ENCODE assay signal across 8 cellular contexts in the genomic region with DNA sequence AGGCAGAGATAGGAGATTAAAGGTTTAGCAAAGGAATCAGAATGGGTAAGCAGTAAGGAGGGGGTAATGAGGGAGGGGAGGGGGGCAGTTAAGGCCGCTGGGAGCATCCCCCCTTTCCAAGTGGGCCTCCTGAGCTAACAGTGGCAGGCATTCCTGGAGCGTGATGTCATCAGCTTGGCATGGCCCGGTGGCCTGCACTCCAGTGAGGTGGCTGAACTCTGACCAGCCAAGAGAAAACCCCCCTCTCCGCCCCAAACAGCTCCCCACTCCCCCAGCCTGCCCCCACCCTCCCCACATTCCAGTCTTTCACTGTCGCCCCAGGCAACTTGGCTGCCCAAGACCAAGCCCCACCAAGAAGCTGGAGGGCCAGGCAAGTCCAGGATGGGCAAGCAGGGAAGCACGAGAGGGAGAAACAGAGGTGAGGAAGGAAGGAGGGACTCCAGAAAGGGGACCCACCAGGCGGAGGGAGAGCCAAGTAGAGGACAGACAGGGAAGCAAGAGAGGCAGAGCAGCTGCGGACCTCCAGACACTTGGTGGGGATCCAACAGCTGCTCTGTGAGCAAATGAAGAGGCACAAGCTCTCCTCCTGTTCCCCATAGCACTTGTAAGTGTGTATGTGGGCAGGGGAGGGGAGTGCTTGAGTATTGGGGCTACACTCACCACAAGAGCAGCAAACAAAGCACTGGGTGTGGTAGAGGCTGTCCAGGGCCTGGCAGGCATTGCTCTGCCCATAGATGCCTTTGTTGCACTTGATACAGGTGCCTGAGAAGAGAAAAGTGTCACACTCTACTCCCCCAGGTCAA. TPM values are rescaled to one million over a fixed set of nuclear protein-coding genes. Genes with fewer than 3 reads are reported as not detected.
DNase-seq lines count a peak whose midpoint lies in the region; ATAC-seq and TF ChIP-seq lines count a peak whose summit lies in the region.

No MANE protein-coding gene starts in this region.

- no peak for ATAC-seq in HG02763 (IDR thresholded peaks at IDR 0.05; ENCODE audit: unreplicated experiment)

- DNase-seq in AG10803 (ENCODE audit: low read depth) = peak; percentile 90
- peak; percentile 40 for DNase-seq in NCI-H1694 treated with DMSO at 0.1 percent for 48 hours (lab: John Stamatoyannopoulos, UW)
- peak; percentile 67 for DNase-seq in epithelial cell of esophagus (ENCODE audit: low read depth)
- no peak for DNase-seq in BE2C
- no peak for DNase-seq in activated CD4-positive, alpha-beta T cell treated with anti-CD3 and anti-CD28 coated beads, Interleukin-2, amount 10 ng/mL, durations not matched to agents 24 days and 14 days
- no peak for DNase-seq in NCI-H1436 treated with DMSO at 0.1 percent for 48 hours (lab: John Stamatoyannopoulos, UW)

- H3K4me1 ChIP-seq in mucosa of stomach (ENCODE audit: control insufficient read depth, insufficient read depth, low read length) (peaks cover 49% of the 10 kb centered on the region), BE2C (peaks cover 16% of the 10 kb centered on the region)

- peak overlapping the region; percentile 17 for H3K9ac ChIP-seq in mucosa of stomach (ENCODE audit: low read length)

- peaks cover 20% of the 10 kb centered on the region for H3K27me3 Mint-ChIP-seq in activated CD4-positive, alpha-beta T cell treated with anti-CD3 and anti-CD28 coated beads, Interleukin-2, amount 10 ng/mL, durations not matched to agents 24 days and 14 days

- no peak overlapping the region for H3K4me3 Mint-ChIP-seq in activated CD4-positive, alpha-beta T cell treated with anti-CD3 and anti-CD28 coated beads, Interleukin-2, amount 10 ng/mL, durations not matched to agents 24 days and 14 days

- H3K4me3 ChIP-seq in AG10803 (ENCODE audit: low read length) = peak overlapping the region; percentile 54
- peak overlapping the region; percentile 94 for H3K4me3 ChIP-seq in epithelial cell of esophagus (ENCODE audit: low read length)
- no peak overlapping the region for H3K4me3 ChIP-seq in mucosa of stomach (ENCODE audit: low read length)
- H3K4me3 ChIP-seq in BE2C (ENCODE audit: low read depth, low read length) = no peak overlapping the region

- H3K27ac Mint-ChIP-seq in activated CD4-positive, alpha-beta T cell treated with anti-CD3 and anti-CD28 coated beads, Interleukin-2, amount 10 ng/mL, durations not matched to agents 24 days and 14 days = no peak overlapping the region

- H3K4me1 Mint-ChIP-seq in activated CD4-positive, alpha-beta T cell treated with anti-CD3 and anti-CD28 coated beads, Interleukin-2, amount 10 ng/mL, durations not matched to agents 24 days and 14 days = peaks cover 7% of the 10 kb centered on the region

- H3K9me3 Mint-ChIP-seq in activated CD4-positive, alpha-beta T cell treated with anti-CD3 and anti-CD28 coated beads, Interleukin-2, amount 10 ng/mL, durations not matched to agents 24 days and 14 days = no peaks in the 10 kb centered on the region

- H3K36me3 ChIP-seq in mucosa of stomach (ENCODE audit: control insufficient read depth, insufficient read depth, low read length) = no peaks in the 10 kb centered on the region
- H3K36me3 ChIP-seq in BE2C = no peaks in the 10 kb centered on the region

- no peaks in the 10 kb centered on the region for H3K9me3 ChIP-seq in mucosa of stomach (ENCODE audit: control insufficient read depth, low read length)
- no peaks in the 10 kb centered on the region for H3K9me3 ChIP-seq in BE2C

- TF ChIP-seq CTCF in AG10803 (conservative IDR thresholded peaks at IDR 0.05; ENCODE audit: low read length) (no peak), epithelial cell of esophagus (IDR thresholded peaks at IDR 0.05; ENCODE audit: insufficient read depth, low read depth, low read length, missing control alignments) (no peak), BE2C (IDR thresholded peaks at IDR 0.05; ENCODE audit: low read depth, low read length) (no peak)

- H3K27me3 ChIP-seq in mucosa of stomach (ENCODE audit: control insufficient read depth, insufficient read depth, low read length) (peaks cover 16% of the 10 kb centered on the region), BE2C (peaks cover 16% of the 10 kb centered on the region)

- H3K36me3 Mint-ChIP-seq in activated CD4-positive, alpha-beta T cell treated with anti-CD3 and anti-CD28 coated beads, Interleukin-2, amount 10 ng/mL, durations not matched to agents 24 days and 14 days (ENCODE audit: low read depth) = no peaks in the 10 kb centered on the region

- intact Hi-C loops in activated CD4-positive, alpha-beta T cell treated with anti-CD3 and anti-CD28 coated beads, Interleukin-2, amount 10 ng/mL, durations not matched to agents 24 days and 14 days (cut with micrococcal nuclease) = no loop called here

RNA-seq across cellular contexts. Expression of a gene that starts 4.5 kb away (rescaled TPM):
- polyA plus RNA-seq in BE2C (2012; ENCODE audit: insufficient read depth, insufficient read length, low read depth) = 1.7 TPM
- 2.4 and 2.7 TPM in 2 replicates for total RNA-seq in activated CD4-positive, alpha-beta T cell treated with anti-CD3 and anti-CD28 coated beads, Interleukin-2, amount 10 ng/mL, durations not matched to agents 24 days and 14 days

RNA-seq across cellular contexts. Expression of a gene that starts 21.0 kb away (rescaled TPM):
- polyA plus RNA-seq in BE2C (2012; ENCODE audit: insufficient read depth, insufficient read length, low read depth) = 7.0 TPM
- total RNA-seq in activated CD4-positive, alpha-beta T cell treated with anti-CD3 and anti-CD28 coated beads, Interleukin-2, amount 10 ng/mL, durations not matched to agents 24 days and 14 days = 59.4 and 63.1 TPM in 2 replicates

RNA-seq across cellular contexts. Expression of a gene that starts 32.1 kb away (rescaled TPM):
- 13.4 TPM for polyA plus RNA-seq in BE2C (2012; ENCODE audit: insufficient read depth, insufficient read length, low read depth)
- total RNA-seq in activated CD4-positive, alpha-beta T cell treated with anti-CD3 and anti-CD28 coated beads, Interleukin-2, amount 10 ng/mL, durations not matched to agents 24 days and 14 days = 6.7 and 8.2 TPM in 2 replicates

RNA-seq across cellular contexts. Expression of a gene that starts 48.7 kb away (rescaled TPM):
- 449 TPM for polyA plus RNA-seq in BE2C (2012; ENCODE audit: insufficient read depth, insufficient read length, low read depth)
- total RNA-seq in activated CD4-positive, alpha-beta T cell treated with anti-CD3 and anti-CD28 coated beads, Interleukin-2, amount 10 ng/mL, durations not matched to agents 24 days and 14 days = 198 and 200 TPM in 2 replicates

RNA-seq across cellular contexts. Expression of a gene that starts 56.8 kb away (rescaled TPM):
- 636 TPM for polyA plus RNA-seq in BE2C (2012; ENCODE audit: insufficient read depth, insufficient read length, low read depth)
- 150 TPM in 2 replicates for total RNA-seq in activated CD4-positive, alpha-beta T cell treated with anti-CD3 and anti-CD28 coated beads, Interleukin-2, amount 10 ng/mL, durations not matched to agents 24 days and 14 days

Comparison
In these comparisons a context has a peak if more than half of its experiments do, and no peak if none do; other contexts are left out.
1. DNase-seq: peak in AG10803 (single experiment), NCI-H1694 treated with DMSO at 0.1 percent for 48 hours (single experiment) and epithelial cell of esophagus (single experiment); none in BE2C (single experiment), activated CD4-positive, alpha-beta T cell treated with anti-CD3 and anti-CD28 coated beads, Interleukin-2, amount 10 ng/mL, durations not matched to agents 24 days and 14 days (single experiment) and NCI-H1436 treated with DMSO at 0.1 percent for 48 hours (single experiment).
2. H3K4me3 ChIP-seq: peak in AG10803 (single experiment) and epithelial cell of esophagus (single experiment); none in mucosa of stomach (single experiment) and BE2C (single experiment).